In genomic region chr11:65556470-65557279, GRCh38 we compare ENCODE assay signal across 8 cellular contexts. TPM values are rescaled to one million over a fixed set of nuclear protein-coding genes. Genes with fewer than 3 reads are reported as not detected.
DNase-seq lines count a peak whose midpoint lies in the region; ATAC-seq, FAIRE-seq and TF ChIP-seq lines count a peak whose summit lies in the region.

No MANE protein-coding gene starts in this region.

- H2AFZ ChIP-seq in hepatocyte = peak overlapping the region; percentile 36

- no peak for DNase-seq in activated T-helper 2 cell treated with anti-CD3 and anti-CD28 coated beads, Interferon-gamma antibody, Interleukin-2, Interleukin-4, amounts not matched to agents 10 μg/mL and 5 μg/mL and 100 μg/mL, durations not matched to agents 14 hours and 24 hours and 36 hours (ENCODE audit: low spot score)
- DNase-seq in hepatocyte (ENCODE audit: low spot score) (no peak), GM19238 (ENCODE audit: insufficient read length, low spot score) (no peak), NCI-H526 treated with DMSO at 0.1 percent for 48 hours (lab: John Stamatoyannopoulos, UW) (no peak), GM12891 (ENCODE audit: insufficient read length, low spot score) (no peak), GM13976 (ENCODE audit: low spot score) (no peak)
- DNase-seq in stimulated activated effector memory CD8-positive, alpha-beta T cell treated with anti-CD3 and anti-CD28 coated beads, Interleukin-12 subunit alpha, Interleukin-12 subunit beta, amount 100 ng/mL, for 72 hours (ENCODE audit: low spot score in 2 of 2) = no peak

- H3K27ac Mint-ChIP-seq in activated T-helper 2 cell treated with anti-CD3 and anti-CD28 coated beads, Interferon-gamma antibody, Interleukin-2, Interleukin-4, amounts not matched to agents 10 μg/mL and 5 μg/mL and 100 μg/mL, durations not matched to agents 14 hours and 24 hours and 36 hours = peak overlapping the region; percentile 71
- peak overlapping the region; percentile 90 for H3K27ac Mint-ChIP-seq in stimulated activated effector memory CD8-positive, alpha-beta T cell treated with anti-CD3 and anti-CD28 coated beads, Interleukin-12 subunit alpha, Interleukin-12 subunit beta, amount 100 ng/mL, for 72 hours

- POLR2A ChIA-PET in HEK293 (lab: Yijun Ruan, JAX) = interaction anchor here (0.6 to 1.5 kb wide), 4 partner anchors 10 to 15 kb away, joined by 3 to 6 read pairs (median 5); partner anchors contain the start of gene ZNRD2

- no peak for FAIRE-seq in GM12891 (lab: Jason Lieb, UNC)

- H3K4me1 ChIP-seq in HEK293 (ENCODE audit: control insufficient read depth, insufficient read depth, low read length) (peaks cover 19% of the 10 kb centered on the region), hepatocyte (ENCODE audit: insufficient read depth) (peaks cover 59% of the 10 kb centered on the region)

- no peak for ATAC-seq in stimulated activated effector memory CD8-positive, alpha-beta T cell treated with anti-CD3 and anti-CD28 coated beads, Interleukin-12 subunit alpha, Interleukin-12 subunit beta, amount 100 ng/mL, for 72 hours

- H3K27ac ChIP-seq in HEK293 (ENCODE audit: extremely low read depth, low read depth, low read length) = peak overlapping the region; percentile 81
- H3K27ac ChIP-seq in hepatocyte = peak overlapping the region; percentile 98

- H3K9me3 Mint-ChIP-seq in activated T-helper 2 cell treated with anti-CD3 and anti-CD28 coated beads, Interferon-gamma antibody, Interleukin-2, Interleukin-4, amounts not matched to agents 10 μg/mL and 5 μg/mL and 100 μg/mL, durations not matched to agents 14 hours and 24 hours and 36 hours = no peaks in the 10 kb centered on the region
- no peaks in the 10 kb centered on the region for H3K9me3 Mint-ChIP-seq in stimulated activated effector memory CD8-positive, alpha-beta T cell treated with anti-CD3 and anti-CD28 coated beads, Interleukin-12 subunit alpha, Interleukin-12 subunit beta, amount 100 ng/mL, for 72 hours

- H3K27me3 Mint-ChIP-seq in activated T-helper 2 cell treated with anti-CD3 and anti-CD28 coated beads, Interferon-gamma antibody, Interleukin-2, Interleukin-4, amounts not matched to agents 10 μg/mL and 5 μg/mL and 100 μg/mL, durations not matched to agents 14 hours and 24 hours and 36 hours (ENCODE audit: low read depth) = no peaks in the 10 kb centered on the region

- no peak for TF ChIP-seq POLR2A in GM12891 (IDR thresholded peaks at IDR 0.05; ENCODE audit: low read depth, low read length)

- peaks cover 55% of the 10 kb centered on the region for H3K4me1 Mint-ChIP-seq in activated T-helper 2 cell treated with anti-CD3 and anti-CD28 coated beads, Interferon-gamma antibody, Interleukin-2, Interleukin-4, amounts not matched to agents 10 μg/mL and 5 μg/mL and 100 μg/mL, durations not matched to agents 14 hours and 24 hours and 36 hours (ENCODE audit: low read depth)
- H3K4me1 Mint-ChIP-seq in stimulated activated effector memory CD8-positive, alpha-beta T cell treated with anti-CD3 and anti-CD28 coated beads, Interleukin-12 subunit alpha, Interleukin-12 subunit beta, amount 100 ng/mL, for 72 hours = peaks cover 73% of the 10 kb centered on the region

- H3K4me3 ChIP-seq in HEK293 (ENCODE audit: low read depth, low read length) (peak overlapping the region; percentile 52), hepatocyte (peak overlapping the region; percentile 60)

- H3K9me3 ChIP-seq in HEK293 (ENCODE audit: control insufficient read depth, insufficient read depth, low read depth, low read length) = no peaks in the 10 kb centered on the region
- H3K9me3 ChIP-seq in hepatocyte (ENCODE audit: low read depth) = no peaks in the 10 kb centered on the region

- peaks cover 8% of the 10 kb centered on the region for H3K36me3 Mint-ChIP-seq in activated T-helper 2 cell treated with anti-CD3 and anti-CD28 coated beads, Interferon-gamma antibody, Interleukin-2, Interleukin-4, amounts not matched to agents 10 μg/mL and 5 μg/mL and 100 μg/mL, durations not matched to agents 14 hours and 24 hours and 36 hours (ENCODE audit: low read depth)
- peaks cover 11% of the 10 kb centered on the region for H3K36me3 Mint-ChIP-seq in stimulated activated effector memory CD8-positive, alpha-beta T cell treated with anti-CD3 and anti-CD28 coated beads, Interleukin-12 subunit alpha, Interleukin-12 subunit beta, amount 100 ng/mL, for 72 hours

- no peaks in the 10 kb centered on the region for H4K20me1 ChIP-seq in hepatocyte (ENCODE audit: insufficient read depth, poor library complexity, severe bottlenecking)

- H3K4me2 ChIP-seq in hepatocyte = peak overlapping the region; percentile 96

- peaks cover 29% of the 10 kb centered on the region for H3K79me2 ChIP-seq in hepatocyte

- TF ChIP-seq CTCF in HEK293 (tag by site-specific recombination; IDR thresholded peaks at IDR 0.05) = no peak
- no peak for TF ChIP-seq CTCF in hepatocyte (IDR thresholded peaks at IDR 0.05; ENCODE audit: poor library complexity)
- no peak for TF ChIP-seq CTCF in GM13976 (IDR thresholded peaks at IDR 0.05; ENCODE audit: borderline replicate concordance, control extremely low read depth, extremely low read depth, insufficient read depth, missing control alignments)

- CTCF ChIA-PET in HEK293 (lab: Yijun Ruan, JAX) = interaction anchor here (0.6 to 1.8 kb wide), 6 partner anchors 12 to 225 kb away, joined by 3 to 8 read pairs (median 4); partner anchors contain the start of gene ZNRD2

- in situ Hi-C loops in GM13976 (cut with MboI; ENCODE audit: low sequenced_read_pairs, unreplicated experiment) = no loop called here

- 79% methylated on average over 11 of the region's 12 CpGs for WGBS in hepatocyte (ENCODE audit: low lambda C conversion rate, missing lambda C conversion rate)

- peaks cover 0 to 19% of the 10 kb centered on the region in 2 experiments; a peak in 2 of 3 replicates for H3K36me3 ChIP-seq in HEK293 (ENCODE audit: control insufficient read depth in 2 of 2, insufficient read depth in 1 of 2, low read length in 2 of 2)
- no peaks in the 10 kb centered on the region for H3K36me3 ChIP-seq in hepatocyte (replicated peaks; ENCODE audit: insufficient read depth, low read depth)

- H3K27me3 ChIP-seq in hepatocyte = no peaks in the 10 kb centered on the region

- peak overlapping the region; percentile 82 for H3K4me3 Mint-ChIP-seq in activated T-helper 2 cell treated with anti-CD3 and anti-CD28 coated beads, Interferon-gamma antibody, Interleukin-2, Interleukin-4, amounts not matched to agents 10 μg/mL and 5 μg/mL and 100 μg/mL, durations not matched to agents 14 hours and 24 hours and 36 hours (ENCODE audit: low read depth)
- H3K4me3 Mint-ChIP-seq in stimulated activated effector memory CD8-positive, alpha-beta T cell treated with anti-CD3 and anti-CD28 coated beads, Interleukin-12 subunit alpha, Interleukin-12 subunit beta, amount 100 ng/mL, for 72 hours = peak overlapping the region; percentile 75

- H3K9me2 ChIP-seq in hepatocyte (replicated peaks; ENCODE audit: insufficient read depth) = no peaks in the 10 kb centered on the region

- intact Hi-C loops in activated T-helper 2 cell treated with anti-CD3 and anti-CD28 coated beads, Interferon-gamma antibody, Interleukin-2, Interleukin-4, amounts not matched to agents 10 μg/mL and 5 μg/mL and 100 μg/mL, durations not matched to agents 14 hours and 24 hours and 36 hours (cut with micrococcal nuclease) = no loop called here

TF ChIP-seq in HEK293, 187 proteins besides CTCF, POLR2A, EP300 and RAD21 (continues in another document):
- TF ChIP-seq ZNF311 (tag by site-specific recombination; IDR thresholded peaks at IDR 0.05; ENCODE audit: borderline replicate concordance) = no peak

TF ChIP-seq in GM12891, 5 proteins besides CTCF, POLR2A, EP300 and RAD21:
- TF ChIP-seq POU2F2 (IDR thresholded peaks at IDR 0.05; ENCODE audit: low read depth, low read length) (no peak), SPI1 (IDR thresholded peaks at IDR 0.05; ENCODE audit: low read depth, low read length) (no peak)

RNA-seq across cellular contexts. Expression of gene LTBP3, which starts 1.5 kb away (rescaled TPM):
- total RNA-seq in activated T-helper 2 cell treated with anti-CD3 and anti-CD28 coated beads, Interferon-gamma antibody, Interleukin-2, Interleukin-4, amounts not matched to agents 10 μg/mL and 5 μg/mL and 100 μg/mL, durations not matched to agents 14 hours and 24 hours and 36 hours = 85.3 and 86.4 TPM in 2 replicates
- total RNA-seq in hepatocyte = 46.0 and 53.7 TPM in 2 replicates
- 85.3 and 101 TPM in 2 replicates for polyA plus RNA-seq in hepatocyte
- polyA plus RNA-seq in GM12891 (2012; ENCODE audit: low read depth, missing spikeins) = 14.6 TPM

RNA-seq across cellular contexts. Expression of gene ZNRD2, which starts 13.6 kb away (rescaled TPM):
- 63.6 and 63.8 TPM in 2 replicates for total RNA-seq in activated T-helper 2 cell treated with anti-CD3 and anti-CD28 coated beads, Interferon-gamma antibody, Interleukin-2, Interleukin-4, amounts not matched to agents 10 μg/mL and 5 μg/mL and 100 μg/mL, durations not matched to agents 14 hours and 24 hours and 36 hours
- 20.5 and 20.8 TPM in 2 replicates for total RNA-seq in hepatocyte
- polyA plus RNA-seq in hepatocyte = 52.4 and 57.3 TPM in 2 replicates
- polyA plus RNA-seq in GM12891 (2012; ENCODE audit: low read depth, missing spikeins) = 48.7 TPM

RNA-seq across cellular contexts. Expression of gene FAM89B, which starts 15.7 kb away (rescaled TPM):
- 31.5 and 32.0 TPM in 2 replicates for total RNA-seq in activated T-helper 2 cell treated with anti-CD3 and anti-CD28 coated beads, Interferon-gamma antibody, Interleukin-2, Interleukin-4, amounts not matched to agents 10 μg/mL and 5 μg/mL and 100 μg/mL, durations not matched to agents 14 hours and 24 hours and 36 hours
- 28.5 and 34.1 TPM in 2 replicates for total RNA-seq in hepatocyte
- 105 and 112 TPM in 2 replicates for polyA plus RNA-seq in hepatocyte
- polyA plus RNA-seq in GM12891 (2012; ENCODE audit: low read depth, missing spikeins) = 18.3 TPM

RNA-seq across cellular contexts. Expression of gene EHBP1L1, which starts 19.2 kb away (rescaled TPM):
- 163 and 168 TPM in 2 replicates for total RNA-seq in activated T-helper 2 cell treated with anti-CD3 and anti-CD28 coated beads, Interferon-gamma antibody, Interleukin-2, Interleukin-4, amounts not matched to agents 10 μg/mL and 5 μg/mL and 100 μg/mL, durations not matched to agents 14 hours and 24 hours and 36 hours
- 8.4 and 20.9 TPM in 2 replicates for total RNA-seq in hepatocyte
- polyA plus RNA-seq in hepatocyte = 12.5 and 18.1 TPM in 2 replicates
- 36.3 TPM for polyA plus RNA-seq in GM12891 (2012; ENCODE audit: low read depth, missing spikeins)

RNA-seq across cellular contexts. Expression of gene SCYL1, which starts 31.8 kb away (rescaled TPM):
- 94.4 and 95.8 TPM in 2 replicates for total RNA-seq in activated T-helper 2 cell treated with anti-CD3 and anti-CD28 coated beads, Interferon-gamma antibody, Interleukin-2, Interleukin-4, amounts not matched to agents 10 μg/mL and 5 μg/mL and 100 μg/mL, durations not matched to agents 14 hours and 24 hours and 36 hours
- 80.4 and 83.9 TPM in 2 replicates for total RNA-seq in hepatocyte
- polyA plus RNA-seq in hepatocyte = 162 and 167 TPM in 2 replicates
- 33.4 TPM for polyA plus RNA-seq in GM12891 (2012; ENCODE audit: low read depth, missing spikeins)
